ENCODE assay signal across 9 cellular contexts in the genomic region with DNA sequence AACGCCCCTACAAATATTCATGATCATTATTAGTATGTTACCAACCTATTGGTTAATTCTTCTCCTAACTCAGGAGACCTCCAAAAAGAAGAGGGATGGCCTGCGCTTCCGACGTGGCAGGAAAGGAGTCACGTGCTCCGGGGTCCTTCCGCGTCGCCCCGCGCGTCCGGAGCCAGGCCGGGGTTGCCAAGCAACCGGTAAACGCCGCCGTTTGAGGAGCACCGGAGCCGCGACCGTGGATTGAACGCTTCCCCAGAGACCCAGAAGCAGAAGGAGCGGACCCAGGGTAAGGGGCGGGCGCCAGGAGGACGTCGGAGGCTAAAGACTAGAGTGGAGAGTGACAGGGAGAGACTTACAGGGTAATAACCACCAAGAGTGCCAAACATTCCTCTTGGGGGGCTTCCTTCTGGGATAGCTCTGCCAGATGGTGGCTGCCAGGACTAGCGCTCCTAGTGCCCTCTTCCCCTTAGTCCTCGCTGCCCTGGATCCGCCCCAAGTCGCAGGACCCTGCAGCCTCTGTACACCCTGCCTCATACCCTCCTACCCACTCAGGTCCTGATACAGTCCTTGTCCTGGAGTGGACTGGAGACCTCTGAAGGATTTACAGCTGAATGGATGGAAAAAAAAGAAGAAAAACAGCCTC. TPM values are rescaled to one million over a fixed set of nuclear protein-coding genes. Genes with fewer than 3 reads are reported as not detected.
DNase-seq lines count a peak whose midpoint lies in the region; ATAC-seq and TF ChIP-seq lines count a peak whose summit lies in the region.
"Had no signal": no experiment of that assay in that cellular context is flagged by ENCODE, and none has a peak within 500 bp of the region (broad histone marks: within the 10 kb centered on the region; RNA-seq: fewer than 3 reads in every experiment).

A gene with protein sequence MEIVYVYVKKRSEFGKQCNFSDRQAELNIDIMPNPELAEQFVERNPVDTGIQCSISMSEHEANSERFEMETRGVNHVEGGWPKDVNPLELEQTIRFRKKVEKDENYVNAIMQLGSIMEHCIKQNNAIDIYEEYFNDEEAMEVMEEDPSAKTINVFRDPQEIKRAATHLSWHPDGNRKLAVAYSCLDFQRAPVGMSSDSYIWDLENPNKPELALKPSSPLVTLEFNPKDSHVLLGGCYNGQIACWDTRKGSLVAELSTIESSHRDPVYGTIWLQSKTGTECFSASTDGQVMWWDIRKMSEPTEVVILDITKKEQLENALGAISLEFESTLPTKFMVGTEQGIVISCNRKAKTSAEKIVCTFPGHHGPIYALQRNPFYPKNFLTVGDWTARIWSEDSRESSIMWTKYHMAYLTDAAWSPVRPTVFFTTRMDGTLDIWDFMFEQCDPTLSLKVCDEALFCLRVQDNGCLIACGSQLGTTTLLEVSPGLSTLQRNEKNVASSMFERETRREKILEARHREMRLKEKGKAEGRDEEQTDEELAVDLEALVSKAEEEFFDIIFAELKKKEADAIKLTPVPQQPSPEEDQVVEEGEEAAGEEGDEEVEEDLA (plus strand): TSS at position 175 of the 643 bp plus-strand sequence. CDS start 7,584 bp downstream, outside the sequence.

- ATAC-seq in activated CD8-positive, alpha-beta T cell treated with anti-CD3 and anti-CD28 coated beads for 36 hours: peak; percentile 65
- ATAC-seq in foreskin keratinocyte: no peak
- ATAC-seq in GM21786 (IDR thresholded peaks at IDR 0.05; ENCODE audit: unreplicated experiment): no peak

- H3K4me2 ChIP-seq in BLaER1: peak within 1 kb of the TSS; percentile 93

- H3K27me3 ChIP-seq in BLaER1: no peaks in the 10 kb centered on the region
- H3K27me3 ChIP-seq in iPS-20b (ENCODE audit: insufficient read depth, low read length): peaks cover 22% of the 10 kb centered on the region
- H3K27me3 ChIP-seq in foreskin keratinocyte: peaks cover 29% of the 10 kb centered on the region
- H3K27me3 ChIP-seq: ascending aorta had no signal

- TF ChIP-seq CTCF in activated CD8-positive, alpha-beta T cell treated with anti-CD3 and anti-CD28 coated beads for 36 hours (IDR thresholded peaks at IDR 0.05): no peak
- no peak for TF ChIP-seq CTCF in foreskin keratinocyte (conservative IDR thresholded peaks at IDR 0.05)
- no peak for TF ChIP-seq CTCF in osteocyte (IDR thresholded peaks at IDR 0.05)

- no peaks in the 10 kb centered on the region for H3K36me3 Mint-ChIP-seq in activated CD8-positive, alpha-beta T cell treated with anti-CD3 and anti-CD28 coated beads for 36 hours (ENCODE audit: low read depth)
- no peaks in the 10 kb centered on the region for H3K36me3 Mint-ChIP-seq in osteocyte (ENCODE audit: unreplicated experiment)

- peak within 1 kb of the TSS; percentile 28; the same call in 1 of the 2 replicates for H3K4me3 ChIP-seq in BLaER1
- H3K4me3 ChIP-seq in iPS-20b (ENCODE audit: low read length): peak within 1 kb of the TSS; percentile 61; the same call in 1 of the 2 replicates
- H3K4me3 ChIP-seq: ascending aorta had no signal

- H3K9ac ChIP-seq in BLaER1 (no peak within 1 kb of the TSS; the same call in 1 of the 2 replicates), iPS-20b (ENCODE audit: low read depth, low read length) (no peak within 1 kb of the TSS)

- H3K9me3 ChIP-seq in BLaER1: no peaks in the 10 kb centered on the region
- H3K9me3 ChIP-seq in iPS-20b (ENCODE audit: insufficient read depth, low read depth, low read length): no peaks in the 10 kb centered on the region
- H3K9me3 ChIP-seq: ascending aorta had no signal

- peaks cover 13% of the 10 kb centered on the region for H3K4me1 Mint-ChIP-seq in activated CD8-positive, alpha-beta T cell treated with anti-CD3 and anti-CD28 coated beads for 36 hours (ENCODE audit: low read depth)
- H3K4me1 Mint-ChIP-seq in osteocyte (ENCODE audit: unreplicated experiment): peaks cover 25% of the 10 kb centered on the region

- intact Hi-C loops in activated CD8-positive, alpha-beta T cell treated with anti-CD3 and anti-CD28 coated beads for 36 hours (cut with micrococcal nuclease): no loop called here

- POLR2A ChIA-PET in activated CD8-positive, alpha-beta T cell treated with anti-CD3 and anti-CD28 coated beads for 36 hours (lab: Charles Lee): no interaction called here

- H3K9me3 Mint-ChIP-seq in activated CD8-positive, alpha-beta T cell treated with anti-CD3 and anti-CD28 coated beads for 36 hours: no peaks in the 10 kb centered on the region
- no peaks in the 10 kb centered on the region for H3K9me3 Mint-ChIP-seq in osteocyte (ENCODE audit: unreplicated experiment)

- H3K27ac Mint-ChIP-seq in activated CD8-positive, alpha-beta T cell treated with anti-CD3 and anti-CD28 coated beads for 36 hours: peak within 1 kb of the TSS; percentile 38
- H3K27ac Mint-ChIP-seq in osteocyte (ENCODE audit: unreplicated experiment): no peak within 1 kb of the TSS

- H3K36me3 ChIP-seq in BLaER1 (no peaks in the 10 kb centered on the region), iPS-20b (ENCODE audit: insufficient read depth, low read depth, low read length) (no peaks in the 10 kb centered on the region)
- H3K36me3 ChIP-seq: ascending aorta had no signal

- peaks cover 4% of the 10 kb centered on the region for H3K27me3 Mint-ChIP-seq in activated CD8-positive, alpha-beta T cell treated with anti-CD3 and anti-CD28 coated beads for 36 hours
- peaks cover 23% of the 10 kb centered on the region for H3K27me3 Mint-ChIP-seq in osteocyte (ENCODE audit: unreplicated experiment)

- H3K27ac ChIP-seq in BLaER1: no peak within 1 kb of the TSS
- H3K27ac ChIP-seq in iPS-20b (ENCODE audit: low read length): no peak within 1 kb of the TSS
- no peak within 1 kb of the TSS for H3K27ac ChIP-seq in foreskin keratinocyte
- H3K27ac ChIP-seq: ascending aorta had no signal

- H3K4me3 Mint-ChIP-seq in activated CD8-positive, alpha-beta T cell treated with anti-CD3 and anti-CD28 coated beads for 36 hours: peak within 1 kb of the TSS; percentile 33
- no peak within 1 kb of the TSS for H3K4me3 Mint-ChIP-seq in osteocyte (ENCODE audit: unreplicated experiment)

- H3K4me1 ChIP-seq in BLaER1 (peaks cover 48% of the 10 kb centered on the region), iPS-20b (ENCODE audit: insufficient read depth, low read length) (peaks cover 10% of the 10 kb centered on the region; the same call in 1 of the 2 replicates), foreskin keratinocyte (no peaks in the 10 kb centered on the region)
- H3K4me1 ChIP-seq: ascending aorta had no signal

- CTCF ChIA-PET in activated CD8-positive, alpha-beta T cell treated with anti-CD3 and anti-CD28 coated beads for 36 hours (lab: Charles Lee): interaction anchor here (1.2 to 1.7 kb wide), 3 partner anchors 14 to 94 kb away, joined by 3 to 4 read pairs (median 3); no protein-coding TSS in a partner anchor

- DNase-seq in NCI-H1092 (lab: John Stamatoyannopoulos, UW): peak; percentile 55
- peak; percentile 45 for DNase-seq in activated CD8-positive, alpha-beta T cell treated with anti-CD3 and anti-CD28 coated beads for 36 hours
- DNase-seq in foreskin keratinocyte: no peak
- DNase-seq in osteocyte (ENCODE audit: extremely low spot score, unreplicated experiment): no peak
- no peak for DNase-seq in GM03348 (ENCODE audit: low spot score)

- no peaks in the 10 kb centered on the region for H4K20me1 ChIP-seq in BLaER1

RNA-seq across cellular contexts. Expression of the gene that starts here (rescaled TPM):
- total RNA-seq in activated CD8-positive, alpha-beta T cell treated with anti-CD3 and anti-CD28 coated beads for 36 hours: under 1 TPM; 0.45 to 0.47 TPM
- total RNA-seq in foreskin keratinocyte (not detected in 2 replicates), osteocyte (not detected in 2 replicates)
- polyA plus RNA-seq in foreskin keratinocyte: not detected in 2 replicates
- total RNA-seq: ascending aorta had no signal

Comparison
In these comparisons a context has a peak if more than half of its experiments do, and no peak if none do; other contexts are left out.
1. Peak in DNase-seq and ATAC-seq in activated CD8-positive, alpha-beta T cell treated with anti-CD3 and anti-CD28 coated beads for 36 hours; RNA of the gene not detected or under 1 TPM.